In genomic region chr3:57927916-57928315, GRCh38 we compare ENCODE assay signal across 15 cellular contexts.
"Had no signal": no experiment of that assay in that cellular context is flagged by ENCODE, and none has a peak within 500 bp of the region (broad histone marks: within the 10 kb centered on the region; RNA-seq: fewer than 3 reads in every experiment).

No MANE protein-coding gene starts in this region.

- H3K9me3 ChIP-seq: ascending aorta, breast epithelium, neutrophil had no signal

- H3K27ac ChIP-seq: breast epithelium, foreskin keratinocyte, neutrophil had no signal

- ATAC-seq: activated CD4-positive, CD25-positive, alpha-beta regulatory T cell treated with anti-CD3 and anti-CD28 coated beads, Interleukin-2, amount 50 U/mL, for 24 hours; activated T-helper 17 cell treated with anti-CD3 and anti-CD28 coated beads, Interleukin-2, amount 50 U/mL, for 72 hours; foreskin keratinocyte; natural killer cell had no signal

- FAIRE-seq: small intestine had no signal

- H3K4me3 ChIP-seq: ascending aorta, breast epithelium had no signal

- H3K4me1 ChIP-seq: breast epithelium, foreskin keratinocyte had no signal

- H3K27me3 ChIP-seq: ascending aorta, breast epithelium, foreskin keratinocyte, neutrophil had no signal

- H3K36me3 ChIP-seq: breast epithelium had no signal

- DNase-seq: activated CD4-positive, alpha-beta T cell treated with anti-CD3 and anti-CD28 coated beads, Interleukin-2, amount 50 U/mL, for 1 hour; activated naive CD4-positive, alpha-beta T cell treated with Interleukin-2 at 50 U/mL for 16 hours; endodermal cell; foreskin keratinocyte; glutamatergic neuron; mesendoderm; natural killer cell; posterior cingulate gyrus; small intestine; stimulated activated CD4-positive, alpha-beta T cell treated with anti-CD3 and anti-CD28 coated beads, Interleukin-4, amount 100 ng/mL, for 24 hours had no signal
